8 cellular contexts compared by ENCODE assay signal in the genomic region with DNA sequence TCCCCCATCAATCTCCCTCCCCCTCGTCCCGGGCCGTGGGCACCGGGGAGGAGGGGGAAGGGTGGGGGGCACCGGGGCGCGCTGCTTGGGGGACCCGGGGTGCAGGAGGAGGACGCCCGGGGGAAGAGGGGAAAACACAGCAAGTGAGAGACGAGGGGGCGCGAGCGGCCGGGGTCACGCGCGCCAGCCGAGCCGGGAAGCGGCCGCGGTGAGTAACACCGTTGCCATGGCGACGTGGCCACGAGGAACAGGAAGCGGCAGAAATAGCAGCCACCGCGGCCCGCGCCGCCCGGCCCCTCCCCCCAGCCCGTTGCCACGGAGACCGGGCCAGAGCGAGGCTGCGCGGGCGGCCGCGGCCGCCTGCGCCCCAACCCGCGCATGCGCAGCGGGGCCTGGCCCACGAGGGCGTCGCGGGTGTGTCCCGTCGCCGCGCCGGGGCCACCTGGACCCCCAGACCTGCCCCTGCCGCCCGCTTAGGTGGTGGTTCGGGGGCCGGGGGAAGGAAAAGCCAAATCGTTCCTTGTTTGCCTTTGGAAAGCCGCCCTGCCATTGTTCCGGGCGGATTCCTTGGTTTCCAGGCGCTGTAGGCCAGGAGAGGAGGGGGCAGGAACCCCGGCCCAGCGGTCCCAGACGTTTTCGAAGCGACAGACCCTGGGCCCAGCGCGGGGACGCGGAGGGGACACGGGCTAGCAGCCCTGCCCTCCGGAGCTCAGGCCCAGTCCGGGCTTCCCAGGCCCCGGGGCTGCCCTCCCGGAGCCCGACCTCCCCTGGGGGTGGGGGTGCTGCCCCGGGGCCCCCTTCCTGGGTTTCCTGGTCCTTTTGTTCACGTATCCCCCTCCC.
A peak's percentile ranks its signal among the peaks of the same experiment; 100 is the strongest.
DNase-seq lines count a peak whose midpoint lies in the region; ATAC-seq and TF ChIP-seq lines count a peak whose summit lies in the region.

No MANE protein-coding gene starts in this region.

- H3K27me3 ChIP-seq in HAP-1 (ENCODE audit: low read depth) (no peaks in the 10 kb centered on the region), MM.1S (replicated peaks; ENCODE audit: insufficient read depth, low read length) (no peaks in the 10 kb centered on the region)

- peaks cover 5% of the 10 kb centered on the region; the same call in 1 of the 2 replicates for H3F3A ChIP-seq in MM.1S (ENCODE audit: insufficient read depth, low read length)

- H2AFZ ChIP-seq in MM.1S (ENCODE audit: low read length): peak overlapping the region; percentile 74; the same call in 1 of the 2 replicates

- H3K79me2 ChIP-seq in MM.1S (ENCODE audit: low read length): no peaks in the 10 kb centered on the region

- H3K9me3 Mint-ChIP-seq in nephron progenitor cell: peaks cover 12% of the 10 kb centered on the region

- H3K36me3 ChIP-seq in HAP-1 (replicated peaks): no peaks in the 10 kb centered on the region
- H3K36me3 ChIP-seq in MM.1S (replicated peaks; ENCODE audit: insufficient read depth, low read length): no peaks in the 10 kb centered on the region

- H3K9ac ChIP-seq in MM.1S (ENCODE audit: low read length): peak overlapping the region; percentile 98

- peak overlapping the region; percentile 99 for H3K27ac Mint-ChIP-seq in nephron progenitor cell

- peaks cover 82% of the 10 kb centered on the region for H3K4me1 Mint-ChIP-seq in nephron progenitor cell

- H3K36me3 Mint-ChIP-seq in nephron progenitor cell (ENCODE audit: low read depth): peaks cover 9% of the 10 kb centered on the region

- peak; percentile 98 for DNase-seq in ELR (ENCODE audit: low read depth)
- peak; percentile 93 to 98 for DNase-seq in HAP-1 (ENCODE audit: low spot score in 2 of 2)
- DNase-seq in MM.1S: peak; percentile 97
- DNase-seq in SHP77 (lab: John Stamatoyannopoulos, UW): peak; percentile 89 to 94
- DNase-seq in activated gamma-delta T cell (lab: John Stamatoyannopoulos, UW): peak; percentile 97
- peak; percentile 97 for DNase-seq in fibroblast of villous mesenchyme (ENCODE audit: low read depth)
- peak; percentile 99 for DNase-seq in nephron progenitor cell
- DNase-seq in stimulated activated naive CD8-positive, alpha-beta T cell treated with anti-CD3 and anti-CD28 coated beads, Interleukin-15, Interleukin-2, amounts not matched to agents 100 U/mL and 50 U/mL, for 24 hours: peak; percentile 100

- peak overlapping the region; percentile 96 for H3K27ac ChIP-seq in MM.1S (ENCODE audit: low read length)

- peaks cover 6% of the 10 kb centered on the region for H3K27me3 Mint-ChIP-seq in nephron progenitor cell (ENCODE audit: low read depth, poor library complexity)

- no peak for TF ChIP-seq CTCF in MM.1S (IDR thresholded peaks at IDR 0.05; ENCODE audit: low read length)
- no peak for TF ChIP-seq CTCF in fibroblast of villous mesenchyme (IDR thresholded peaks at IDR 0.05; ENCODE audit: insufficient read depth, low read depth, low read length)
- no peak for TF ChIP-seq CTCF in nephron progenitor cell (IDR thresholded peaks at IDR 0.05)

- H3K4me3 Mint-ChIP-seq in nephron progenitor cell: peak overlapping the region; percentile 74

- peak overlapping the region; percentile 99 for H3K4me2 ChIP-seq in MM.1S (ENCODE audit: low read depth, low read length)

- H3K9me3 ChIP-seq in HAP-1: no peaks in the 10 kb centered on the region
- no peaks in the 10 kb centered on the region for H3K9me3 ChIP-seq in MM.1S (replicated peaks; ENCODE audit: insufficient read depth, low read length)

- peak; percentile 86 for ATAC-seq in stimulated activated naive CD8-positive, alpha-beta T cell treated with anti-CD3 and anti-CD28 coated beads, Interleukin-15, Interleukin-2, amounts not matched to agents 100 U/mL and 50 U/mL, for 24 hours

- no peaks in the 10 kb centered on the region for H3K9me2 ChIP-seq in MM.1S (replicated peaks; ENCODE audit: insufficient read depth, low read length)

- peak overlapping the region; percentile 39 for H3K4me3 ChIP-seq in HAP-1
- peak overlapping the region; percentile 71 for H3K4me3 ChIP-seq in MM.1S (ENCODE audit: low read length)
- H3K4me3 ChIP-seq in fibroblast of villous mesenchyme (ENCODE audit: low read depth, low read length): peak overlapping the region; percentile 38

- H4K20me1 ChIP-seq in MM.1S (ENCODE audit: insufficient read depth, low read length): no peaks in the 10 kb centered on the region

- in situ Hi-C loops in HAP-1 (cut with MboI; ENCODE audit: low sequenced_read_pairs): no loop called here

- H3K4me1 ChIP-seq in HAP-1 (peaks cover 17% of the 10 kb centered on the region), MM.1S (ENCODE audit: low read length) (peaks cover 21% of the 10 kb centered on the region)

Comparison
In these comparisons a context has a peak if more than half of its experiments do, and no peak if none do; other contexts are left out.
1. Peak in every context shown above with its lines: DNase-seq, ATAC-seq, H3K4me3 ChIP-seq and H3K27ac ChIP-seq.